Comparison of ENCODE assay signal across 1 cellular context in genomic region chr20:64050261-64051032, GRCh38.
TF ChIP-seq lines count a peak whose summit lies in the region.

No MANE protein-coding gene starts in this region.

TF ChIP-seq in HepG2, 621 proteins besides CTCF, POLR2A, EP300 and RAD21 (continued from another document and continues in another):
- TF ChIP-seq ZNF354B (CRISPR knock-in tag; IDR thresholded peaks at IDR 0.05) (peak; percentile 97; the same call in 1 of the 2 replicates), ZNF577 (CRISPR knock-in tag; IDR thresholded peaks at IDR 0.05; ENCODE audit: borderline replicate concordance, low read depth) (no peak), HDAC2 (CRISPR knock-in tag; IDR thresholded peaks at IDR 0.05) (peak; percentile 53), ZNF263 (CRISPR knock-in tag; IDR thresholded peaks at IDR 0.05) (peak; percentile 58), SATB2 (CRISPR knock-in tag; IDR thresholded peaks at IDR 0.05) (no peak), ZNF264 (CRISPR knock-in tag; IDR thresholded peaks at IDR 0.05) (peak; percentile 70; the same call in 1 of the 2 replicates), SRSF1 (optimal IDR thresholded peaks at IDR 0.05; ENCODE audit: low read depth, low read length) (peak; percentile 80), TOPORS (CRISPR knock-in tag; IDR thresholded peaks at IDR 0.05) (peak; percentile 96), PPARG (CRISPR knock-in tag; conservative IDR thresholded peaks at IDR 0.05) (0 out of 2 replicates have a peak, but pooled peaks have one; percentile 36), ZNF550 (CRISPR knock-in tag; IDR thresholded peaks at IDR 0.05; ENCODE audit: borderline replicate concordance) (no peak), KLF9 (CRISPR knock-in tag; IDR thresholded peaks at IDR 0.05; ENCODE audit: low read depth) (peak; percentile 47; the same call in 1 of the 2 replicates), SALL2 (CRISPR knock-in tag; IDR thresholded peaks at IDR 0.05) (peak; percentile 91; the same call in 1 of the 2 replicates), GABPB1 (CRISPR knock-in tag; IDR thresholded peaks at IDR 0.05) (peak; percentile 74), MTA3 (CRISPR knock-in tag; IDR thresholded peaks at IDR 0.05) (no peak), NFE2 (CRISPR knock-in tag; IDR thresholded peaks at IDR 0.05) (0 out of 2 replicates have a peak, but pooled peaks have one; percentile 5), NR2C2 (CRISPR knock-in tag; IDR thresholded peaks at IDR 0.05; ENCODE audit: borderline replicate concordance) (peak; percentile 79), MEIS1 (CRISPR knock-in tag; IDR thresholded peaks at IDR 0.05; ENCODE audit: borderline replicate concordance) (0 out of 2 replicates have a peak, but pooled peaks have one; percentile 1), ARNT2 (CRISPR knock-in tag; IDR thresholded peaks at IDR 0.05; ENCODE audit: low read depth) (no peak; the same call in 1 of the 2 replicates), MTF1 (CRISPR knock-in tag; IDR thresholded peaks at IDR 0.05) (no peak), XRCC5 (optimal IDR thresholded peaks at IDR 0.05; ENCODE audit: low read length) (peak; percentile 69), HNF4A (CRISPR knock-in tag; IDR thresholded peaks at IDR 0.05) (peak; percentile 57), ZMYM4 (CRISPR knock-in tag; IDR thresholded peaks at IDR 0.05) (peak; percentile 44; the same call in 1 of the 2 replicates), ZFP62 (CRISPR knock-in tag; IDR thresholded peaks at IDR 0.05) (0 out of 2 replicates have a peak, but pooled peaks have one; percentile 45), RFX5 (IDR thresholded peaks at IDR 0.05; ENCODE audit: low read depth, low read length) (0 out of 2 replicates have a peak, but pooled peaks have one; percentile 17), GFI1 (CRISPR knock-in tag; IDR thresholded peaks at IDR 0.05; ENCODE audit: borderline replicate concordance) (no peak; the same call in 1 of the 2 replicates), DR1 (CRISPR knock-in tag; IDR thresholded peaks at IDR 0.05) (peak; percentile 60; the same call in 1 of the 2 replicates), ZNF20 (CRISPR knock-in tag; IDR thresholded peaks at IDR 0.05) (0 out of 2 replicates have a peak, but pooled peaks have one; percentile 12), ZEB1 (IDR thresholded peaks at IDR 0.05; ENCODE audit: insufficient replicate concordance, low read depth) (peak; percentile 37), GLI4 (CRISPR knock-in tag; IDR thresholded peaks at IDR 0.05; ENCODE audit: borderline replicate concordance) (peak; percentile 78; the same call in 1 of the 2 replicates), ZNF616 (CRISPR knock-in tag; IDR thresholded peaks at IDR 0.05; ENCODE audit: low read depth) (peak; percentile 85), THAP9 (CRISPR knock-in tag; IDR thresholded peaks at IDR 0.05; ENCODE audit: borderline replicate concordance) (no peak; the same call in none of the 2 replicates), NCOA2 (CRISPR knock-in tag; IDR thresholded peaks at IDR 0.05) (peak; percentile 12; the same call in 1 of the 2 replicates), ZNF253 (CRISPR knock-in tag; IDR thresholded peaks at IDR 0.05; ENCODE audit: borderline replicate concordance) (peak; percentile 79; the same call in 1 of the 2 replicates), ZSCAN12 (CRISPR knock-in tag; IDR thresholded peaks at IDR 0.05) (peak; percentile 53; the same call in 1 of the 2 replicates), TCF7L2 (IDR thresholded peaks at IDR 0.05; ENCODE audit: low read depth, low read length) (no peak), ZC3H4 (CRISPR knock-in tag; IDR thresholded peaks at IDR 0.05; ENCODE audit: borderline replicate concordance) (0 out of 2 replicates have a peak, but pooled peaks have one; percentile 69), FOXO4 (CRISPR knock-in tag; conservative IDR thresholded peaks at IDR 0.05) (0 out of 2 replicates have a peak, but pooled peaks have one; percentile 81), ZNF782 (CRISPR knock-in tag; IDR thresholded peaks at IDR 0.05; ENCODE audit: borderline replicate concordance) (no peak), SAP130 (CRISPR knock-in tag; IDR thresholded peaks at IDR 0.05; ENCODE audit: low read depth) (peak; percentile 80), EED (CRISPR knock-in tag; IDR thresholded peaks at IDR 0.05) (peak; percentile 61; the same call in 1 of the 2 replicates), E2F2 (CRISPR knock-in tag; IDR thresholded peaks at IDR 0.05; ENCODE audit: borderline replicate concordance) (peak; percentile 45; the same call in 1 of the 2 replicates), ZFYVE20 (CRISPR knock-in tag; IDR thresholded peaks at IDR 0.05; ENCODE audit: borderline replicate concordance, low read depth) (no peak), NR2F6 (IDR thresholded peaks at IDR 0.05) (peak; percentile 82), NR2F6 (CRISPR knock-in tag; IDR thresholded peaks at IDR 0.05) (peak; percentile 90), PLRG1 (conservative IDR thresholded peaks at IDR 0.05) (no peak), EZH2 (conservative IDR thresholded peaks at IDR 0.05; ENCODE audit: low read depth, low read length) (no peak), SIX4 (CRISPR knock-in tag; IDR thresholded peaks at IDR 0.05) (no peak; the same call in 1 of the 2 replicates), ONECUT2 (CRISPR knock-in tag; IDR thresholded peaks at IDR 0.05) (no peak)
- TF ChIP-seq, protein P1, sequence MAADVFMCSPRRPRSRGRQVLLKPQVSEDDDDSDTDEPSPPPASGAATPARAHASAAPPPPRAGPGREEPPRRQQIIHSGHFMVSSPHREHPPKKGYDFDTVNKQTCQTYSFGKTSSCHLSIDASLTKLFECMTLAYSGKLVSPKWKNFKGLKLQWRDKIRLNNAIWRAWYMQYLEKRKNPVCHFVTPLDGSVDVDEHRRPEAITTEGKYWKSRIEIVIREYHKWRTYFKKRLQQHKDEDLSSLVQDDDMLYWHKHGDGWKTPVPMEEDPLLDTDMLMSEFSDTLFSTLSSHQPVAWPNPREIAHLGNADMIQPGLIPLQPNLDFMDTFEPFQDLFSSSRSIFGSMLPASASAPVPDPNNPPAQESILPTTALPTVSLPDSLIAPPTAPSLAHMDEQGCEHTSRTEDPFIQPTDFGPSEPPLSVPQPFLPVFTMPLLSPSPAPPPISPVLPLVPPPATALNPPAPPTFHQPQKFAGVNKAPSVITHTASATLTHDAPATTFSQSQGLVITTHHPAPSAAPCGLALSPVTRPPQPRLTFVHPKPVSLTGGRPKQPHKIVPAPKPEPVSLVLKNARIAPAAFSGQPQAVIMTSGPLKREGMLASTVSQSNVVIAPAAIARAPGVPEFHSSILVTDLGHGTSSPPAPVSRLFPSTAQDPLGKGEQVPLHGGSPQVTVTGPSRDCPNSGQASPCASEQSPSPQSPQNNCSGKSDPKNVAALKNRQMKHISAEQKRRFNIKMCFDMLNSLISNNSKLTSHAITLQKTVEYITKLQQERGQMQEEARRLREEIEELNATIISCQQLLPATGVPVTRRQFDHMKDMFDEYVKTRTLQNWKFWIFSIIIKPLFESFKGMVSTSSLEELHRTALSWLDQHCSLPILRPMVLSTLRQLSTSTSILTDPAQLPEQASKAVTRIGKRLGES (CRISPR knock-in tag; IDR thresholded peaks at IDR 0.05; ENCODE audit: borderline replicate concordance) = no peak
- TF ChIP-seq, protein P2, sequence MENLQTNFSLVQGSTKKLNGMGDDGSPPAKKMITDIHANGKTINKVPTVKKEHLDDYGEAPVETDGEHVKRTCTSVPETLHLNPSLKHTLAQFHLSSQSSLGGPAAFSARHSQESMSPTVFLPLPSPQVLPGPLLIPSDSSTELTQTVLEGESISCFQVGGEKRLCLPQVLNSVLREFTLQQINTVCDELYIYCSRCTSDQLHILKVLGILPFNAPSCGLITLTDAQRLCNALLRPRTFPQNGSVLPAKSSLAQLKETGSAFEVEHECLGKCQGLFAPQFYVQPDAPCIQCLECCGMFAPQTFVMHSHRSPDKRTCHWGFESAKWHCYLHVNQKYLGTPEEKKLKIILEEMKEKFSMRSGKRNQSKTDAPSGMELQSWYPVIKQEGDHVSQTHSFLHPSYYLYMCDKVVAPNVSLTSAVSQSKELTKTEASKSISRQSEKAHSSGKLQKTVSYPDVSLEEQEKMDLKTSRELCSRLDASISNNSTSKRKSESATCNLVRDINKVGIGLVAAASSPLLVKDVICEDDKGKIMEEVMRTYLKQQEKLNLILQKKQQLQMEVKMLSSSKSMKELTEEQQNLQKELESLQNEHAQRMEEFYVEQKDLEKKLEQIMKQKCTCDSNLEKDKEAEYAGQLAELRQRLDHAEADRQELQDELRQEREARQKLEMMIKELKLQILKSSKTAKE (CRISPR knock-in tag; IDR thresholded peaks at IDR 0.05; ENCODE audit: borderline replicate concordance) = 0 out of 2 replicates have a peak, but pooled peaks have one; percentile 27
- TF ChIP-seq, protein P3, sequence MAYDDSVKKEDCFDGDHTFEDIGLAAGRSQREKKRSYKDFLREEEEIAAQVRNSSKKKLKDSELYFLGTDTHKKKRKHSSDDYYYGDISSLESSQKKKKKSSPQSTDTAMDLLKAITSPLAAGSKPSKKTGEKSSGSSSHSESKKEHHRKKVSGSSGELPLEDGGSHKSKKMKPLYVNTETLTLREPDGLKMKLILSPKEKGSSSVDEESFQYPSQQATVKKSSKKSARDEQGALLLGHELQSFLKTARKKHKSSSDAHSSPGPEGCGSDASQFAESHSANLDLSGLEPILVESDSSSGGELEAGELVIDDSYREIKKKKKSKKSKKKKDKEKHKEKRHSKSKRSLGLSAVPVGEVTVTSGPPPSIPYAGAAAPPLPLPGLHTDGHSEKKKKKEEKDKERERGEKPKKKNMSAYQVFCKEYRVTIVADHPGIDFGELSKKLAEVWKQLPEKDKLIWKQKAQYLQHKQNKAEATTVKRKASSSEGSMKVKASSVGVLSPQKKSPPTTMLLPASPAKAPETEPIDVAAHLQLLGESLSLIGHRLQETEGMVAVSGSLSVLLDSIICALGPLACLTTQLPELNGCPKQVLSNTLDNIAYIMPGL (CRISPR knock-in tag; IDR thresholded peaks at IDR 0.05; ENCODE audit: borderline replicate concordance in 1 of 2, low read depth in 1 of 2) = peak; percentile 86 to 91
- TF ChIP-seq, protein P4, sequence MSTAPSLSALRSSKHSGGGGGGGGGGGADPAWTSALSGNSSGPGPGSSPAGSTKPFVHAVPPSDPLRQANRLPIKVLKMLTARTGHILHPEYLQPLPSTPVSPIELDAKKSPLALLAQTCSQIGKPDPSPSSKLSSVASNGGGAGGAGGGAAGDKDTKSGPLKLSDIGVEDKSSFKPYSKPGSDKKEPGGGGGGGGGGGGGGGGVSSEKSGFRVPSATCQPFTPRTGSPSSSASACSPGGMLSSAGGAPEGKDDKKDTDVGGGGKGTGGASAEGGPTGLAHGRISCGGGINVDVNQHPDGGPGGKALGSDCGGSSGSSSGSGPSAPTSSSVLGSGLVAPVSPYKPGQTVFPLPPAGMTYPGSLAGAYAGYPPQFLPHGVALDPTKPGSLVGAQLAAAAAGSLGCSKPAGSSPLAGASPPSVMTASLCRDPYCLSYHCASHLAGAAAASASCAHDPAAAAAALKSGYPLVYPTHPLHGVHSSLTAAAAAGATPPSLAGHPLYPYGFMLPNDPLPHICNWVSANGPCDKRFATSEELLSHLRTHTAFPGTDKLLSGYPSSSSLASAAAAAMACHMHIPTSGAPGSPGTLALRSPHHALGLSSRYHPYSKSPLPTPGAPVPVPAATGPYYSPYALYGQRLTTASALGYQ (CRISPR knock-in tag; IDR thresholded peaks at IDR 0.05) = peak; percentile 85; the same call in 1 of the 2 replicates
- TF ChIP-seq, protein P5, sequence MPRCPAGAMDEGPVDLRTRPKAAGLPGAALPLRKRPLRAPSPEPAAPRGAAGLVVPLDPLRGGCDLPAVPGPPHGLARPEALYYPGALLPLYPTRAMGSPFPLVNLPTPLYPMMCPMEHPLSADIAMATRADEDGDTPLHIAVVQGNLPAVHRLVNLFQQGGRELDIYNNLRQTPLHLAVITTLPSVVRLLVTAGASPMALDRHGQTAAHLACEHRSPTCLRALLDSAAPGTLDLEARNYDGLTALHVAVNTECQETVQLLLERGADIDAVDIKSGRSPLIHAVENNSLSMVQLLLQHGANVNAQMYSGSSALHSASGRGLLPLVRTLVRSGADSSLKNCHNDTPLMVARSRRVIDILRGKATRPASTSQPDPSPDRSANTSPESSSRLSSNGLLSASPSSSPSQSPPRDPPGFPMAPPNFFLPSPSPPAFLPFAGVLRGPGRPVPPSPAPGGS (CRISPR knock-in tag; IDR thresholded peaks at IDR 0.05) = no peak; the same call in 1 of the 2 replicates
